In the genomic region with DNA sequence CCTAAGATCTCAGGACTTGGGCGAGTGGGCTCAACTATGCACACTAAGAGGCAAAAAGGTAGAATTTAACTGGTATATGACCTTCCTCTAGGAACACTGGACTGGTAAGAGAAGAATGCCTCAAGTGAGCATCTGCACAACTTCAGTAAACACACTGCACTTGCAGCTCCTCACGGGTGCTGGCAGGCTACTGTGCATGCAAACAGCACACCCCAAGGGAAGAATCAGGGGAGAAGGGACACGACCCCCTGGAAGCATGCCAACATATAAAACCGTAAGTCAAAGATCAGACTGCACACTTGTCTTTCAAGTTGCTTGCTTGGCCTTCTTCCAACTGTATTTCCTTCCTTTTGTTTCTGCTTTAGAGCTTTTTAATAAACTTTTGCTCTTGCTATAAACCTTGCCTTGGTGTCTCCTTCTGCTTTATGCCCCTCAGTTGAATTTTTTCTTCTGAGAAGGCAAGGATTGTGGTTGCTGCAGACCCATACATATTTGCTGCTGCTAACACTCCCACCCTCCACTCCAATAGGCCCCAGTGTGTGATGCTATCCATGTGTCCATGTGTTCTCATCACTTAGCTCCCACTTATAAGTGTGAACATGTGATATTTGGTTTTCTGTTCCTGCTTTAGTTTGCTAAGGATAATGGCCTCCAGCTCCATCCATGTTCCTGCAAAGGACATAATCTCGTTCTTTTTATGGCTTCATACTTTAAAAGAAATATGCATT, we compare ENCODE assay signal across 2 cellular contexts.
TF ChIP-seq lines count a peak whose summit lies in the region.

No MANE protein-coding gene starts in this region.

TF ChIP-seq in SK-N-SH, 30 proteins besides CTCF, POLR2A, EP300 and RAD21 (continued from another document):
- TF ChIP-seq SMC3 (IDR thresholded peaks at IDR 0.05; ENCODE audit: low read depth, low read length) = no peak
- no peak; the same call in 1 of the 2 replicates for TF ChIP-seq NFIC (IDR thresholded peaks at IDR 0.05; ENCODE audit: borderline replicate concordance)
- TF ChIP-seq, protein P1, sequence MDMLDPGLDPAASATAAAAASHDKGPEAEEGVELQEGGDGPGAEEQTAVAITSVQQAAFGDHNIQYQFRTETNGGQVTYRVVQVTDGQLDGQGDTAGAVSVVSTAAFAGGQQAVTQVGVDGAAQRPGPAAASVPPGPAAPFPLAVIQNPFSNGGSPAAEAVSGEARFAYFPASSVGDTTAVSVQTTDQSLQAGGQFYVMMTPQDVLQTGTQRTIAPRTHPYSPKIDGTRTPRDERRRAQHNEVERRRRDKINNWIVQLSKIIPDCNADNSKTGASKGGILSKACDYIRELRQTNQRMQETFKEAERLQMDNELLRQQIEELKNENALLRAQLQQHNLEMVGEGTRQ (IDR thresholded peaks at IDR 0.05; ENCODE audit: borderline replicate concordance, low read depth, low read length) = no peak
- TF ChIP-seq EZH2phosphoT487 (IDR thresholded peaks at IDR 0.05; ENCODE audit: borderline replicate concordance, low read depth) = no peak
- TF ChIP-seq POLR2AphosphoS5 (IDR thresholded peaks at IDR 0.05; ENCODE audit: low read depth, low read length) = no peak
- TF ChIP-seq NRF1 (IDR thresholded peaks at IDR 0.05; ENCODE audit: low read depth, low read length) = no peak
- TF ChIP-seq CHD2 (IDR thresholded peaks at IDR 0.05; ENCODE audit: low read length, partially characterized antibody) = no peak
- no peak for TF ChIP-seq TAF1 (IDR thresholded peaks at IDR 0.05; ENCODE audit: borderline replicate concordance, low read depth, low read length)
- TF ChIP-seq, protein P2, sequence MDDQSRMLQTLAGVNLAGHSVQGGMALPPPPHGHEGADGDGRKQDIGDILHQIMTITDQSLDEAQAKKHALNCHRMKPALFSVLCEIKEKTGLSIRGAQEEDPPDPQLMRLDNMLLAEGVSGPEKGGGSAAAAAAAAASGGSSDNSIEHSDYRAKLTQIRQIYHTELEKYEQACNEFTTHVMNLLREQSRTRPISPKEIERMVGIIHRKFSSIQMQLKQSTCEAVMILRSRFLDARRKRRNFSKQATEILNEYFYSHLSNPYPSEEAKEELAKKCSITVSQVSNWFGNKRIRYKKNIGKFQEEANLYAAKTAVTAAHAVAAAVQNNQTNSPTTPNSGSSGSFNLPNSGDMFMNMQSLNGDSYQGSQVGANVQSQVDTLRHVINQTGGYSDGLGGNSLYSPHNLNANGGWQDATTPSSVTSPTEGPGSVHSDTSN (IDR thresholded peaks at IDR 0.05) = no peak

TF ChIP-seq in Ishikawa, 13 proteins besides CTCF, POLR2A, EP300 and RAD21:
- TF ChIP-seq, protein P3, sequence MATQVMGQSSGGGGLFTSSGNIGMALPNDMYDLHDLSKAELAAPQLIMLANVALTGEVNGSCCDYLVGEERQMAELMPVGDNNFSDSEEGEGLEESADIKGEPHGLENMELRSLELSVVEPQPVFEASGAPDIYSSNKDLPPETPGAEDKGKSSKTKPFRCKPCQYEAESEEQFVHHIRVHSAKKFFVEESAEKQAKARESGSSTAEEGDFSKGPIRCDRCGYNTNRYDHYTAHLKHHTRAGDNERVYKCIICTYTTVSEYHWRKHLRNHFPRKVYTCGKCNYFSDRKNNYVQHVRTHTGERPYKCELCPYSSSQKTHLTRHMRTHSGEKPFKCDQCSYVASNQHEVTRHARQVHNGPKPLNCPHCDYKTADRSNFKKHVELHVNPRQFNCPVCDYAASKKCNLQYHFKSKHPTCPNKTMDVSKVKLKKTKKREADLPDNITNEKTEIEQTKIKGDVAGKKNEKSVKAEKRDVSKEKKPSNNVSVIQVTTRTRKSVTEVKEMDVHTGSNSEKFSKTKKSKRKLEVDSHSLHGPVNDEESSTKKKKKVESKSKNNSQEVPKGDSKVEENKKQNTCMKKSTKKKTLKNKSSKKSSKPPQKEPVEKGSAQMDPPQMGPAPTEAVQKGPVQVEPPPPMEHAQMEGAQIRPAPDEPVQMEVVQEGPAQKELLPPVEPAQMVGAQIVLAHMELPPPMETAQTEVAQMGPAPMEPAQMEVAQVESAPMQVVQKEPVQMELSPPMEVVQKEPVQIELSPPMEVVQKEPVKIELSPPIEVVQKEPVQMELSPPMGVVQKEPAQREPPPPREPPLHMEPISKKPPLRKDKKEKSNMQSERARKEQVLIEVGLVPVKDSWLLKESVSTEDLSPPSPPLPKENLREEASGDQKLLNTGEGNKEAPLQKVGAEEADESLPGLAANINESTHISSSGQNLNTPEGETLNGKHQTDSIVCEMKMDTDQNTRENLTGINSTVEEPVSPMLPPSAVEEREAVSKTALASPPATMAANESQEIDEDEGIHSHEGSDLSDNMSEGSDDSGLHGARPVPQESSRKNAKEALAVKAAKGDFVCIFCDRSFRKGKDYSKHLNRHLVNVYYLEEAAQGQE (IDR thresholded peaks at IDR 0.05; ENCODE audit: low read depth) = no peak
- no peak for TF ChIP-seq CREB1 (IDR thresholded peaks at IDR 0.05; ENCODE audit: low read depth)
- TF ChIP-seq FOXM1 (IDR thresholded peaks at IDR 0.05; ENCODE audit: borderline replicate concordance, low read depth) = no peak
- 0 out of 2 replicates have a peak, but pooled peaks have one; percentile 8 for TF ChIP-seq NFIC (IDR thresholded peaks at IDR 0.05)
- TF ChIP-seq YY1 (IDR thresholded peaks at IDR 0.05; ENCODE audit: low read depth) = no peak
- TF ChIP-seq, protein P4, sequence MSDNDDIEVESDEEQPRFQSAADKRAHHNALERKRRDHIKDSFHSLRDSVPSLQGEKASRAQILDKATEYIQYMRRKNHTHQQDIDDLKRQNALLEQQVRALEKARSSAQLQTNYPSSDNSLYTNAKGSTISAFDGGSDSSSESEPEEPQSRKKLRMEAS (IDR thresholded peaks at IDR 0.05) = no peak
- no peak for TF ChIP-seq TEAD4 (IDR thresholded peaks at IDR 0.05)
- TF ChIP-seq, protein P5, sequence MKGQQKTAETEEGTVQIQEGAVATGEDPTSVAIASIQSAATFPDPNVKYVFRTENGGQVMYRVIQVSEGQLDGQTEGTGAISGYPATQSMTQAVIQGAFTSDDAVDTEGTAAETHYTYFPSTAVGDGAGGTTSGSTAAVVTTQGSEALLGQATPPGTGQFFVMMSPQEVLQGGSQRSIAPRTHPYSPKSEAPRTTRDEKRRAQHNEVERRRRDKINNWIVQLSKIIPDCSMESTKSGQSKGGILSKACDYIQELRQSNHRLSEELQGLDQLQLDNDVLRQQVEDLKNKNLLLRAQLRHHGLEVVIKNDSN (IDR thresholded peaks at IDR 0.05) = no peak
- no peak for TF ChIP-seq TCF12 (IDR thresholded peaks at IDR 0.05; ENCODE audit: low read depth)
TF ChIP-seq in Ishikawa: peak in this region for 1.
